8 cellular contexts compared by ENCODE assay signal in genomic region chr12:121467638-121468403, GRCh38.
DNase-seq lines count a peak whose midpoint lies in the region; ATAC-seq and TF ChIP-seq lines count a peak whose summit lies in the region.

No MANE protein-coding gene starts in this region.

- H3K27me3 Mint-ChIP-seq in WTC11 (ENCODE audit: low read depth), result no peaks in the 10 kb centered on the region

- H3K9me3 Mint-ChIP-seq in WTC11, result no peaks in the 10 kb centered on the region

- DNase-seq in NCI-H2171 treated with DMSO at 0.1 percent for 48 hours (lab: John Stamatoyannopoulos, UW), result peak; percentile 22
- no peak for DNase-seq in NCI-H2171 (lab: John Stamatoyannopoulos, UW)
- peak; percentile 75 for DNase-seq in WTC11 (ENCODE audit: low spot score)
- DNase-seq in left ventricle myocardium superior, result peak; percentile 63
- DNase-seq in retinal pigment epithelial cell (ENCODE audit: low read depth), result no peak
- no peak for DNase-seq in activated CD4-positive, alpha-beta T cell treated with anti-CD3 and anti-CD28 coated beads, Interleukin-2, amount 50 U/mL, for 4 hours

- H3K4me3 Mint-ChIP-seq in WTC11, result peak overlapping the region; percentile 56

- peak overlapping the region; percentile 83 for H3K27ac Mint-ChIP-seq in WTC11

- peaks cover 41% of the 10 kb centered on the region for H3K4me1 Mint-ChIP-seq in WTC11

- no peaks in the 10 kb centered on the region for H3K36me3 Mint-ChIP-seq in WTC11

- ATAC-seq in HG02938 (IDR thresholded peaks at IDR 0.05; ENCODE audit: unreplicated experiment) (peak; percentile 19), WTC11 (peak; percentile 63), left ventricle myocardium superior (peak; percentile 19), HG03159 (IDR thresholded peaks at IDR 0.05; ENCODE audit: unreplicated experiment) (no peak)

- peak overlapping the region; percentile 58 for H3K4me3 ChIP-seq in retinal pigment epithelial cell (ENCODE audit: low read length)

- no peak for TF ChIP-seq CTCF in WTC11 (IDR thresholded peaks at IDR 0.05)
- TF ChIP-seq CTCF in retinal pigment epithelial cell (conservative IDR thresholded peaks at IDR 0.05; ENCODE audit: low read depth, low read length), result no peak

- POLR2A ChIA-PET in WTC11 (lab: Charles Lee), result interaction anchor here (0.5 to 0.6 kb wide), 3 partner anchors 11 to 880 kb away, joined by 3 to 8 read pairs (median 4); no protein-coding TSS in a partner anchor

- intact Hi-C loops in left ventricle myocardium superior (cut with micrococcal nuclease), result no loop called here

- CTCF ChIA-PET in WTC11 (lab: Charles Lee), result interaction anchor here (0.5 to 2.4 kb wide), 14 partner anchors 8 to 463 kb away, joined by 3 to 43 read pairs (median 3); partner anchors contain the start of gene TMEM120B

TF ChIP-seq in WTC11, 78 proteins besides CTCF, POLR2A, EP300 and RAD21:
- TF ChIP-seq CBFB (CRISPR knock-in tag; IDR thresholded peaks at IDR 0.05; ENCODE audit: low read depth) (no peak), TEAD1 (CRISPR knock-in tag; IDR thresholded peaks at IDR 0.05) (0 out of 2 replicates have a peak, but pooled peaks have one; percentile 21), JUN (CRISPR knock-in tag; IDR thresholded peaks at IDR 0.05) (no peak), ZNF396 (CRISPR knock-in tag; IDR thresholded peaks at IDR 0.05; ENCODE audit: borderline replicate concordance) (no peak), FOXP1 (CRISPR knock-in tag; IDR thresholded peaks at IDR 0.05; ENCODE audit: borderline replicate concordance) (0 out of 2 replicates have a peak, but pooled peaks have one; percentile 31), IRF2 (CRISPR knock-in tag; IDR thresholded peaks at IDR 0.05; ENCODE audit: borderline replicate concordance, low read depth) (no peak), ETV6 (CRISPR knock-in tag; IDR thresholded peaks at IDR 0.05) (no peak), ZNF423 (CRISPR knock-in tag; IDR thresholded peaks at IDR 0.05) (peak; percentile 7), FOXP4 (CRISPR knock-in tag; IDR thresholded peaks at IDR 0.05) (peak; percentile 34; the same call in 1 of the 2 replicates), ZNF671 (CRISPR knock-in tag; IDR thresholded peaks at IDR 0.05) (no peak), ZNF121 (CRISPR knock-in tag; IDR thresholded peaks at IDR 0.05) (peak; percentile 45; the same call in 1 of the 2 replicates), JAZF1 (CRISPR knock-in tag; IDR thresholded peaks at IDR 0.05) (no peak), MAX (CRISPR knock-in tag; IDR thresholded peaks at IDR 0.05) (no peak)
- TF ChIP-seq, protein P1, sequence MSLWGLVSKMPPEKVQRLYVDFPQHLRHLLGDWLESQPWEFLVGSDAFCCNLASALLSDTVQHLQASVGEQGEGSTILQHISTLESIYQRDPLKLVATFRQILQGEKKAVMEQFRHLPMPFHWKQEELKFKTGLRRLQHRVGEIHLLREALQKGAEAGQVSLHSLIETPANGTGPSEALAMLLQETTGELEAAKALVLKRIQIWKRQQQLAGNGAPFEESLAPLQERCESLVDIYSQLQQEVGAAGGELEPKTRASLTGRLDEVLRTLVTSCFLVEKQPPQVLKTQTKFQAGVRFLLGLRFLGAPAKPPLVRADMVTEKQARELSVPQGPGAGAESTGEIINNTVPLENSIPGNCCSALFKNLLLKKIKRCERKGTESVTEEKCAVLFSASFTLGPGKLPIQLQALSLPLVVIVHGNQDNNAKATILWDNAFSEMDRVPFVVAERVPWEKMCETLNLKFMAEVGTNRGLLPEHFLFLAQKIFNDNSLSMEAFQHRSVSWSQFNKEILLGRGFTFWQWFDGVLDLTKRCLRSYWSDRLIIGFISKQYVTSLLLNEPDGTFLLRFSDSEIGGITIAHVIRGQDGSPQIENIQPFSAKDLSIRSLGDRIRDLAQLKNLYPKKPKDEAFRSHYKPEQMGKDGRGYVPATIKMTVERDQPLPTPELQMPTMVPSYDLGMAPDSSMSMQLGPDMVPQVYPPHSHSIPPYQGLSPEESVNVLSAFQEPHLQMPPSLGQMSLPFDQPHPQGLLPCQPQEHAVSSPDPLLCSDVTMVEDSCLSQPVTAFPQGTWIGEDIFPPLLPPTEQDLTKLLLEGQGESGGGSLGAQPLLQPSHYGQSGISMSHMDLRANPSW (CRISPR knock-in tag; conservative IDR thresholded peaks at IDR 0.05; ENCODE audit: low read depth), result no peak
- TF ChIP-seq, protein P2, sequence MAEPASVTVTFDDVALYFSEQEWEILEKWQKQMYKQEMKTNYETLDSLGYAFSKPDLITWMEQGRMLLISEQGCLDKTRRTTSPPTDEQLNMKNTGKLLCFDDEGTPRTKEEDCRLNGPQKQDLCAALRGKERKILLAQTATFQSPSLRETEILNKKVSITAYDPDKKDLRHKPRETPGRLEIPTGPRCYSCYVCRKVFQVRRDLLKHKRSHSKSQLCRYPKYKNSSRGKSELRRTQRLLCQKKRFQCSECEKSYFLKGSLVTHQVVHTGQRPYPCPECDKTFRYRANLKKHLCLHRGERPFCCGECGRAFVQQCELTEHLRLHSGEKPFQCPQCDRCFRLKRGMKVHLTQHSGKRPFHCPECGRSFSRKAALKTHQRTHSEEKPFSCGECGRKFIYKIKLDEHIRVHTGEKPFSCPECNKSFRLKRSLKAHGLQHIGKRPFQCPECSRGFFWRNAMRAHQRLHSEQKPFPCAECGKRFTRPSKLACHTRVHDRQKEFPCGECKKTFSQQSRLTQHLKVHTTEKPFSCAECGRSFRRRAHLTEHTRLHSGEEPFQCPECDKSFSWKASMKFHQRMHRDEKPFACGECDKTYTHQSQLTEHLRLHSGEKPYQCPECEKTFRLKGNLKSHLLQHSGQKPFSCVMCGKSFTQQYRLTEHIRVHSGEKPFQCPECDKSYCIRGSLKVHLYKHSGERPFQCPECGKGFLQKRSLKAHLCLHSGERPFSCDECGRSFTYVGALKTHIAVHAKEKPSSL (CRISPR knock-in tag; conservative IDR thresholded peaks at IDR 0.05), result no peak

Comparison
In these comparisons a context has a peak if more than half of its experiments do, and no peak if none do; other contexts are left out.
1. DNase-seq: peak in NCI-H2171 treated with DMSO at 0.1 percent for 48 hours (single experiment), WTC11 (single experiment) and left ventricle myocardium superior (single experiment); none in NCI-H2171 (single experiment), retinal pigment epithelial cell (single experiment) and activated CD4-positive, alpha-beta T cell treated with anti-CD3 and anti-CD28 coated beads, Interleukin-2, amount 50 U/mL, for 4 hours (0 of 2).